Comparison of ENCODE assay signal across 9 cellular contexts in the genomic region with DNA sequence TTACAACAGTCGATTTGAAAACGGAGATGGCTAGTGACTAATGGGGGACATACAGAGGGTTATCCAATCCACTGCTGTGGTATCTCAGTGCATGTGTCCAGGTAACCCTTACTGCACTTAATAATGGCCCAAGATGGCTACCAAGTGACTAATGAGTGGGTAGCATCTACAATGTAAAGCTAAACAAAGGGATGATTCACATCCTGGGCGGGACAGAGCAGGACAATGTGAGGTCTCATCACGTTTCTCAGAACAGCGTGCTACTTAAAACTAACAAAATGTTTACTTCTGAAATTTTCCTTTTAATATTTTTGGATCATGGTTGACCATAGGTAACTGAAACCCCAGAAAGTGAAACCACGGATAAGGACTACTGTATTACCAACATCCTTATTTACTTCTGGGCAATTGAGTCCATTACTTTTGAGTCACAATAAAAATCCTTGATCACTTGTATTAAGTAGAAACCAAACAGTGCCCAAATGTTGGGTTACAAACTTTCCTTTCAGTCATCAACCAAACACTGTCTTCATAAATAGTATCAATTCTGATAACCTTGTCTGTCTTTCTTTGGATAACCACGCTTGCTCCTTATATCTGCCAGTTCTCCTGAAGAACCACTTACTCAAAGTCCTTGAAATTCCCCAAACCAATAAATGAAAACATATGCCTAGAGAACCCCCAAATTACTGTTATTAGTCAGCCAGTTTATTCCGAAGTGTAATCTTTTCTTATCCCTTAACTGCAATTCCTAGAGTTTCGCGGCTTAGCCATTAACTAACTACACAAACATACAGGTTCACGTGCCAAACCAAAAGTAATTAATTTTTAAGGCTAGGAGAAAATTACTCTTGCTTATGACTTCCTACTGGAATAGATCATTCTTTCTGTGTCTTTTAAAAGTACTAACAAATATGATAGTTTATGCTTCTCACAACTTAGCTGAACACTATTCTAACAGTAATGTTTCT.
A peak's percentile ranks its signal among the peaks of the same experiment; 100 is the strongest.
DNase-seq lines count a peak whose midpoint lies in the region; ATAC-seq lines count a peak whose summit lies in the region.
"Had no signal": no experiment of that assay in that cellular context is flagged by ENCODE, and none has a peak within 500 bp of the region (broad histone marks: within the 10 kb centered on the region; RNA-seq: fewer than 3 reads in every experiment).

No MANE protein-coding gene starts in this region.

- no peak overlapping the region for H3K4me3 ChIP-seq in skeletal muscle cell (ENCODE audit: low read depth, low read length)
- H3K4me3 ChIP-seq: testis had no signal

- no peak for ATAC-seq in HG02798 (IDR thresholded peaks at IDR 0.05; ENCODE audit: poor library complexity, unreplicated experiment)

- DNase-seq in NCI-H748 (lab: John Stamatoyannopoulos, UW; ENCODE audit: unreplicated experiment) (peak; percentile 22), NCI-H748 treated with DMSO at 0.1 percent for 48 hours (lab: John Stamatoyannopoulos, UW) (no peak), RKO (ENCODE audit: low spot score) (peak; percentile 77), epithelial cell of prostate (ENCODE audit: low read depth, low spot score) (peak; percentile 73), skeletal muscle cell (ENCODE audit: low read depth) (peak; percentile 48), NOMO-1 treated with DMSO at 0.1 percent for 48 hours (lab: John Stamatoyannopoulos, UW; ENCODE audit: unreplicated experiment) (no peak), iPS-NIHi11 (ENCODE audit: low spot score) (no peak)
- DNase-seq: testis had no signal

- H3K27ac ChIP-seq in epithelial cell of prostate = peak overlapping the region; percentile 92
- H3K27ac ChIP-seq: testis had no signal

Comparison
In these comparisons a context has a peak if more than half of its experiments do, and no peak if none do; other contexts are left out.
1. DNase-seq: peak in NCI-H748 (single experiment), RKO (single experiment), epithelial cell of prostate (single experiment) and skeletal muscle cell (single experiment); none in NCI-H748 treated with DMSO at 0.1 percent for 48 hours (single experiment), NOMO-1 treated with DMSO at 0.1 percent for 48 hours (single experiment) and iPS-NIHi11 (single experiment).